In the genomic region with DNA sequence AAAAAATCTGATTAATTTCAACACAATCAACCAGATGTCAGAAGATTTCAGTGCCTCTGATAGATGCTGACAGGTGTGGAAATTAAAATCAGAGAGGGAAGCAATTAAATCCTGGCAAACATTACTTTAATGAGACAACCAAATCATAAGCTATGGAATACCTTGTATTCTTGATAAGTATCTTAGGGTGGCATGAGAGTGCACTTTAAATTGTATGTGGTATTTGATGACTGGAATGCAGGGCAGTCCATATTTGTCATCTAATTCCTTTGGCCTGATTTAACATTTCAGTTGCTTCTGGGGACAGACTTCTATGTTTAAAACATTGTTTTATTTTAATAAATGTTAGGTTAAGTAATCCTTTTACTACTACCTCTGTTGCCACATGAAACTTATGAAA, we compare ENCODE assay signal across 21 cellular contexts.
DNase-seq lines count a peak whose midpoint lies in the region; ATAC-seq and TF ChIP-seq lines count a peak whose summit lies in the region.
"Had no signal": no experiment of that assay in that cellular context is flagged by ENCODE, and none has a peak within 500 bp of the region (broad histone marks: within the 10 kb centered on the region; RNA-seq: fewer than 3 reads in every experiment).

No MANE protein-coding gene starts in this region.

- peaks cover 5% of the 10 kb centered on the region for H3K36me3 Mint-ChIP-seq in activated naive CD8-positive, alpha-beta T cell treated with anti-CD3 and anti-CD28 coated beads, Interleukin-2, amount 50 U/mL, for 24 hours (ENCODE audit: low read depth)

- H3K27ac ChIP-seq in psoas muscle: peak overlapping the region; percentile 62
- H3K27ac ChIP-seq: prostate gland, transverse colon had no signal

- H3K4me1 Mint-ChIP-seq in activated naive CD8-positive, alpha-beta T cell treated with anti-CD3 and anti-CD28 coated beads, Interleukin-2, amount 50 U/mL, for 24 hours: peaks cover 48% of the 10 kb centered on the region

- no peaks in the 10 kb centered on the region for H3K9me3 Mint-ChIP-seq in activated naive CD8-positive, alpha-beta T cell treated with anti-CD3 and anti-CD28 coated beads, Interleukin-2, amount 50 U/mL, for 24 hours
- H3K9me3 Mint-ChIP-seq: neural crest cell had no signal

- no peaks in the 10 kb centered on the region for H3K27me3 ChIP-seq in psoas muscle (ENCODE audit: insufficient read depth in 3 of 3, low read length in 2 of 3)
- H3K27me3 ChIP-seq: transverse colon had no signal

- intact Hi-C loops in psoas muscle (cut with DNase I): loop anchor here in 1 of 2 donors (5.0 kb wide), 1 partner anchor 41 kb away; no protein-coding TSS in a partner anchor
- intact Hi-C loops in posterior cingulate gyrus (cut with DNase I): no loop called here

- peak overlapping the region; percentile 92 for H3K27ac Mint-ChIP-seq in activated naive CD8-positive, alpha-beta T cell treated with anti-CD3 and anti-CD28 coated beads, Interleukin-2, amount 50 U/mL, for 24 hours

- no peaks in the 10 kb centered on the region for H3K27me3 Mint-ChIP-seq in activated naive CD8-positive, alpha-beta T cell treated with anti-CD3 and anti-CD28 coated beads, Interleukin-2, amount 50 U/mL, for 24 hours
- H3K27me3 Mint-ChIP-seq: activated CD4-positive, alpha-beta T cell treated with anti-CD3 and anti-CD28 coated beads, Interleukin-2, amount 10 ng/mL, durations not matched to agents 7 days and 5 days; B cell had no signal

- peak; percentile 70 for DNase-seq in EH (ENCODE audit: low read depth)
- DNase-seq in HCEC 1CT: peak; percentile 51
- DNase-seq in activated naive CD8-positive, alpha-beta T cell treated with anti-CD3 and anti-CD28 coated beads, Interleukin-2, amount 50 U/mL, for 24 hours: no peak
- no peak for DNase-seq in psoas muscle
- DNase-seq in T1000 (lab: John Stamatoyannopoulos, UW): no peak
- DNase-seq in posterior cingulate gyrus: no peak
- DNase-seq: activated CD4-positive, alpha-beta T cell treated with anti-CD3 and anti-CD28 coated beads, Interleukin-2, amount 10 ng/mL, durations not matched to agents 7 days and 5 days; activated naive CD4-positive, alpha-beta T cell treated with Interleukin-2 at 50 U/mL for 16 hours; Caco-2; effector memory CD4-positive, alpha-beta T cell; NCI-H1417 treated with DMSO at 0.1 percent for 48 hours; NCI-H526; small intestine; stimulated activated naive CD8-positive, alpha-beta T cell treated with anti-CD3 and anti-CD28 coated beads, Interleukin-15, Interleukin-2, amounts not matched to agents 100 U/mL and 50 U/mL, for 24 hours; transverse colon had no signal

- H3K9me3 ChIP-seq in psoas muscle: peaks cover 9% of the 10 kb centered on the region
- H3K9me3 ChIP-seq: Caco-2, prostate gland, transverse colon had no signal

- H3K4me1 ChIP-seq in psoas muscle: peaks cover 32% of the 10 kb centered on the region
- H3K4me1 ChIP-seq: Caco-2, prostate gland had no signal

- H3K4me3 Mint-ChIP-seq in activated naive CD8-positive, alpha-beta T cell treated with anti-CD3 and anti-CD28 coated beads, Interleukin-2, amount 50 U/mL, for 24 hours: peak overlapping the region; percentile 74
- H3K4me3 Mint-ChIP-seq: activated CD4-positive, alpha-beta T cell treated with anti-CD3 and anti-CD28 coated beads, Interleukin-2, amount 10 ng/mL, durations not matched to agents 7 days and 5 days; B cell; neural crest cell had no signal

- TF ChIP-seq CTCF in psoas muscle (IDR thresholded peaks at IDR 0.05): no peak

- ATAC-seq in activated naive CD8-positive, alpha-beta T cell treated with anti-CD3 and anti-CD28 coated beads, Interleukin-2, amount 50 U/mL, for 24 hours: no peak
- ATAC-seq in psoas muscle (no peak), GM18909 (IDR thresholded peaks at IDR 0.05; ENCODE audit: poor library complexity, unreplicated experiment) (no peak)
- ATAC-seq: esophagus mucosa; HepG2; stimulated activated naive CD8-positive, alpha-beta T cell treated with anti-CD3 and anti-CD28 coated beads, Interleukin-15, Interleukin-2, amounts not matched to agents 100 U/mL and 50 U/mL, for 24 hours had no signal

- no peak overlapping the region for H3K4me3 ChIP-seq in psoas muscle
- H3K4me3 ChIP-seq: prostate gland, transverse colon had no signal

- no peaks in the 10 kb centered on the region for H3K36me3 ChIP-seq in psoas muscle (ENCODE audit: insufficient read depth in 1 of 2, low read depth in 1 of 2)
- H3K36me3 ChIP-seq: prostate gland, transverse colon had no signal

Comparison
In these comparisons a context has a peak if more than half of its experiments do, and no peak if none do; other contexts are left out.
1. DNase-seq: peak in EH (single experiment) and HCEC 1CT (single experiment); none in activated naive CD8-positive, alpha-beta T cell treated with anti-CD3 and anti-CD28 coated beads, Interleukin-2, amount 50 U/mL, for 24 hours (single experiment), psoas muscle (0 of 2), T1000 (single experiment) and posterior cingulate gyrus (0 of 10).